In the genomic region with DNA sequence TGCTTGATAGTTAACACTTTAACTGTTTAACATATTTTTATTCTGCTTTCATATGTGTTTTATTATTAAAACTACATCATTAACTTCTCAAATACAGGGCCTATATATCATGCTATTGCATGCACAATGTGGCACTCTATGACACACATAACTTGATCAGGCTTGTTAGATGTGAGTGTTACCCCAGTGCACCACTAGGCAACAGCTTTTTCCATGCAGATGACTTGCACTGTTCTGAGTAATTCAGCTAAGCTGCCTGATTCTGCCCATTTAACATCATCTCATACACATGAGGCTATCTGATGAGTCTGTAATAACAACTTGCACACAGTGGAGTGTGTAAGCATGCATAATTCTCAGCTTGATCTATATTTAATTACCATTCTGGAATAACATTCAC, we compare ENCODE assay signal across 17 cellular contexts.
"Had no signal": no experiment of that assay in that cellular context is flagged by ENCODE, and none has a peak within 500 bp of the region (broad histone marks: within the 10 kb centered on the region; RNA-seq: fewer than 3 reads in every experiment).

No MANE protein-coding gene starts in this region.

- H3K27ac ChIP-seq: adrenal gland, right lobe of liver had no signal

- H3K9me3 ChIP-seq: adrenal gland, right lobe of liver had no signal

- H3K4me3 ChIP-seq: adrenal gland, right lobe of liver had no signal

- DNase-seq: activated CD4-positive, alpha-beta T cell treated with anti-CD3 and anti-CD28 coated beads, Interleukin-2, amount 50 U/mL, for 1 hour; activated CD4-positive, CD25-positive, alpha-beta regulatory T cell; activated naive CD4-positive, alpha-beta T cell treated with anti-CD3 and anti-CD28 coated beads, Interleukin-2, amount 50 U/mL, for 16 hours; adrenal gland; effector memory CD4-positive, alpha-beta T cell; erythroblast; left colon; natural killer cell; nucleus accumbens; right lobe of liver; stimulated activated CD4-positive, alpha-beta T cell treated with anti-CD3 and anti-CD28 coated beads, Interleukin-1b, Interleukin-23, amount 100 ng/mL, for 48 hours; stimulated activated naive CD4-positive, alpha-beta T cell; substantia nigra; trophoblast cell had no signal

- H3K4me1 ChIP-seq: adrenal gland, right lobe of liver had no signal

- H3K36me3 Mint-ChIP-seq: natural killer cell had no signal

- ATAC-seq: left colon, natural killer cell, right lobe of liver had no signal

- H3K4me3 Mint-ChIP-seq: central memory CD8-positive, alpha-beta T cell; natural killer cell had no signal

- H3K4me1 Mint-ChIP-seq: central memory CD8-positive, alpha-beta T cell; natural killer cell had no signal

- H3K27me3 Mint-ChIP-seq: progenitor cell of endocrine pancreas had no signal

- H3K27ac Mint-ChIP-seq: activated T-helper 2 cell treated with anti-CD3 and anti-CD28 coated beads, Interferon-gamma antibody, Interleukin-2, Interleukin-4, amounts not matched to agents 10 μg/mL and 5 μg/mL and 100 μg/mL, durations not matched to agents 14 hours and 24 hours and 36 hours; natural killer cell; progenitor cell of endocrine pancreas had no signal

- H3K9me3 Mint-ChIP-seq: activated T-helper 2 cell treated with anti-CD3 and anti-CD28 coated beads, Interferon-gamma antibody, Interleukin-2, Interleukin-4, amounts not matched to agents 10 μg/mL and 5 μg/mL and 100 μg/mL, durations not matched to agents 14 hours and 24 hours and 36 hours had no signal

- H3K27me3 ChIP-seq: adrenal gland, right lobe of liver had no signal

- H3K36me3 ChIP-seq: adrenal gland, right lobe of liver had no signal
